In the genomic region with DNA sequence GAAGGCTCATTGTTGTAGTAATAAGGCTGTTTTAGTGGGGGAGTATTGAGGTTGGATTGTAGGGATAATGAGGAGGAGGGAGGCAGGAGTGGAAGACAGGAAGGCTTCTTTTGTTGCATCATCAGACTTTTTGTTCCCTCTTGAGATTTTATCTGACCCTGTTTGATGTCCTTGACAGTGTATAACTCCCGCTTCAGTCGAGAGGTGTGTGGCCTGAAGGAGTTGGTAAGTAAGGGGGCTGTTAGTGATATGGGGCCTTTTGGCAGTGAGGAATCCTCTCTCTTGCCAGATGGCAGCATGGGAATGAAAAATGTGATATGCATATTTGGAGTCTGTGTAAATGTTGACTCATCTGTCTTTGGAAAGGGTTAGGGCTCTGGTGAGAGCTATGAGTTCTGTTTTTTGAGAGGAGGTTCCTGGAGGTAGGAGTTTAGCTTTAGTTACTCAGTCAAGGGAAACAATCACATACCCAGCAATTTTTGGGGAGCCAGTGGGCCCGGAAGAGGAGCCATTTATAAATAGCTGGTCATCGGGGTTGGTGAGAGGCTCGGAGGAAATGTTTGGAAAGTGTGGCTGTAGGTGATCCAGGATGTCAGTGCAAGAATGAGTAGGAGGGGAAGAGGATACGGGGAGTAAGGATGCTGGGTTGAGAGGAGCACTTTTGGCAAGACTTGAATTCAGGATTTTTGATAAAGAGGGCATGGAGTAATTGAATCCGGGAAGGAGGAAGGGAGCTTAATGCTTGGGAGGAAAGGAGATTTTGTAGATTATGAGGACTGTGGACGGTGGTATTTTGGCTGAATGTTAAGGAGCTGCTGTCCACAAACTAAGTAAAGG, we compare ENCODE assay signal across 16 cellular contexts.
DNase-seq lines count a peak whose midpoint lies in the region; ATAC-seq and TF ChIP-seq lines count a peak whose summit lies in the region.
"Had no signal": no experiment of that assay in that cellular context is flagged by ENCODE, and none has a peak within 500 bp of the region (broad histone marks: within the 10 kb centered on the region; RNA-seq: fewer than 3 reads in every experiment).

No MANE protein-coding gene starts in this region.

- peaks cover 11% of the 10 kb centered on the region for H3K4me1 ChIP-seq in HEK293 (ENCODE audit: control insufficient read depth, insufficient read depth, low read length)
- H3K4me1 ChIP-seq in iPS-20b (ENCODE audit: insufficient read depth, low read length): peaks cover 27% of the 10 kb centered on the region

- DNase-seq in AG09309 (ENCODE audit: low read depth) (peak; percentile 10), astrocyte of the cerebellum (ENCODE audit: low read depth) (peak; percentile 40), NCI-H1417 (lab: John Stamatoyannopoulos, UW) (no peak), AML-193 (lab: John Stamatoyannopoulos, UW) (no peak)
- DNase-seq in activated effector memory CD4-positive, alpha-beta T cell treated with anti-CD3 and anti-CD28 coated beads, Interleukin-2, amount 50 U/mL, for 16 hours: no peak
- DNase-seq: activated CD4-positive, alpha-beta T cell treated with anti-CD3 and anti-CD28 coated beads for 1 hour; activated T-cell treated with anti-CD3 and anti-CD28 coated beads, Interleukin-2, amount 50 U/mL, for 72 hours; NCI-H1092 treated with DMSO at 0.1 percent for 48 hours; NCI-H526 treated with DMSO at 0.1 percent for 48 hours; SIG-M5 had no signal

- H3K36me3 ChIP-seq in HEK293 (ENCODE audit: control insufficient read depth in 2 of 2, insufficient read depth in 1 of 2, low read length in 2 of 2): no peaks in the 10 kb centered on the region
- H3K36me3 ChIP-seq in iPS-20b (ENCODE audit: insufficient read depth, low read depth, low read length): no peaks in the 10 kb centered on the region
- H3K36me3 ChIP-seq: BLaER1, cardiac muscle cell had no signal

- in situ Hi-C loops in astrocyte of the cerebellum (cut with HindIII; ENCODE audit: low sequenced_read_pairs): no loop called here

- CTCF ChIA-PET in HEK293 (lab: Yijun Ruan, JAX): no interaction called here

- H3K27ac ChIP-seq in HEK293 (ENCODE audit: extremely low read depth, low read depth, low read length) (no peak overlapping the region), iPS-20b (ENCODE audit: low read length) (no peak overlapping the region)
- H3K27ac ChIP-seq: BLaER1, cardiac muscle cell had no signal

- POLR2A ChIA-PET in HEK293 (lab: Yijun Ruan, JAX): interaction anchor here (0.6 kb wide), 1 partner anchor 11 kb away, joined by 5 read pairs; no protein-coding TSS in a partner anchor

- no peak overlapping the region for H3K9ac ChIP-seq in iPS-20b (ENCODE audit: low read depth, low read length)
- H3K9ac ChIP-seq: BLaER1 had no signal

- H3K27me3 ChIP-seq in iPS-20b (ENCODE audit: insufficient read depth, low read length): peaks cover 55% of the 10 kb centered on the region
- H3K27me3 ChIP-seq: BLaER1, cardiac muscle cell had no signal

- no peak overlapping the region for H3K4me3 ChIP-seq in AG09309 (ENCODE audit: control insufficient read depth, low read depth, low read length)
- no peak overlapping the region for H3K4me3 ChIP-seq in HEK293 (ENCODE audit: low read depth, low read length)
- H3K4me3 ChIP-seq in astrocyte of the cerebellum (ENCODE audit: low read depth, low read length): no peak overlapping the region
- 0 out of 2 replicates have a peak overlapping the region, but pooled peaks have one; percentile 22 for H3K4me3 ChIP-seq in iPS-20b (ENCODE audit: low read length)
- H3K4me3 ChIP-seq: BLaER1, cardiac muscle cell had no signal

- H3K9me3 ChIP-seq in HEK293 (ENCODE audit: control insufficient read depth, insufficient read depth, low read depth, low read length) (no peaks in the 10 kb centered on the region), iPS-20b (ENCODE audit: insufficient read depth, low read depth, low read length) (no peaks in the 10 kb centered on the region)
- H3K9me3 ChIP-seq: BLaER1 had no signal

- TF ChIP-seq CTCF in AG09309 (IDR thresholded peaks at IDR 0.05; ENCODE audit: control insufficient read depth, insufficient read depth, low read depth, low read length, missing control alignments): no peak
- no peak for TF ChIP-seq CTCF in HEK293 (tag by site-specific recombination; IDR thresholded peaks at IDR 0.05)
- TF ChIP-seq CTCF in astrocyte of the cerebellum (IDR thresholded peaks at IDR 0.05; ENCODE audit: low read depth, low read length, missing control alignments): no peak

- no peak for ATAC-seq in GM18502 (IDR thresholded peaks at IDR 0.05; ENCODE audit: poor library complexity, unreplicated experiment)
- ATAC-seq: activated T-cell treated with anti-CD3 and anti-CD28 coated beads, Interleukin-2, amount 50 U/mL, for 72 hours; natural killer cell treated with Interleukin-12 subunit alpha and Interleukin-12 subunit beta and Interleukin-15 and Interleukin-18, amount 100 ng/mL, for 72 hours had no signal

TF ChIP-seq in HEK293, 187 proteins besides CTCF, POLR2A, EP300 and RAD21 (continues in another document):
- TF ChIP-seq ZNF302 (tag by site-specific recombination; IDR thresholded peaks at IDR 0.05; ENCODE audit: low read depth) (no peak), PRDM1 (tag by site-specific recombination; IDR thresholded peaks at IDR 0.05) (no peak), ZBTB20 (tag by site-specific recombination; IDR thresholded peaks at IDR 0.05) (0 out of 2 replicates have a peak, but pooled peaks have one; percentile 40), SALL2 (tag by site-specific recombination; IDR thresholded peaks at IDR 0.05; ENCODE audit: borderline replicate concordance) (no peak), ZNF266 (tag by site-specific recombination; IDR thresholded peaks at IDR 0.05; ENCODE audit: low read depth) (no peak; the same call in 1 of the 2 replicates), ZNF2 (tag by site-specific recombination; IDR thresholded peaks at IDR 0.05) (no peak), ZNF354C (tag by site-specific recombination; IDR thresholded peaks at IDR 0.05; ENCODE audit: borderline replicate concordance, low read depth) (no peak), ZNF785 (tag by site-specific recombination; IDR thresholded peaks at IDR 0.05) (no peak), ZNF692 (tag by site-specific recombination; IDR thresholded peaks at IDR 0.05) (0 out of 2 replicates have a peak, but pooled peaks have one; percentile 15), ZNF426 (tag by site-specific recombination; IDR thresholded peaks at IDR 0.05) (no peak), ZNF529 (tag by site-specific recombination; IDR thresholded peaks at IDR 0.05; ENCODE audit: insufficient replicate concordance) (no peak), ZNF366 (tag by site-specific recombination; conservative IDR thresholded peaks at IDR 0.05) (no peak), ZNF658 (tag by site-specific recombination; IDR thresholded peaks at IDR 0.05) (no peak), ZNF292 (tag by site-specific recombination; IDR thresholded peaks at IDR 0.05; ENCODE audit: borderline replicate concordance, low read depth) (no peak), ZSCAN16 (tag by site-specific recombination; IDR thresholded peaks at IDR 0.05) (no peak), ZNF704 (tag by site-specific recombination; IDR thresholded peaks at IDR 0.05) (no peak), ZNF654 (tag by site-specific recombination; IDR thresholded peaks at IDR 0.05; ENCODE audit: low read depth) (no peak), ZNF544 (tag by site-specific recombination; IDR thresholded peaks at IDR 0.05) (no peak), ZNF391 (tag by site-specific recombination; IDR thresholded peaks at IDR 0.05; ENCODE audit: borderline replicate concordance, low read depth) (no peak), ZNF514 (tag by site-specific recombination; IDR thresholded peaks at IDR 0.05) (no peak)
- TF ChIP-seq, protein P1, sequence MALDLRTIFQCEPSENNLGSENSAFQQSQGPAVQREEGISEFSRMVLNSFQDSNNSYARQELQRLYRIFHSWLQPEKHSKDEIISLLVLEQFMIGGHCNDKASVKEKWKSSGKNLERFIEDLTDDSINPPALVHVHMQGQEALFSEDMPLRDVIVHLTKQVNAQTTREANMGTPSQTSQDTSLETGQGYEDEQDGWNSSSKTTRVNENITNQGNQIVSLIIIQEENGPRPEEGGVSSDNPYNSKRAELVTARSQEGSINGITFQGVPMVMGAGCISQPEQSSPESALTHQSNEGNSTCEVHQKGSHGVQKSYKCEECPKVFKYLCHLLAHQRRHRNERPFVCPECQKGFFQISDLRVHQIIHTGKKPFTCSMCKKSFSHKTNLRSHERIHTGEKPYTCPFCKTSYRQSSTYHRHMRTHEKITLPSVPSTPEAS (tag by site-specific recombination; IDR thresholded peaks at IDR 0.05): no peak

Comparison
In these comparisons a context has a peak if more than half of its experiments do, and no peak if none do; other contexts are left out.
1. DNase-seq: peak in AG09309 (single experiment) and astrocyte of the cerebellum (single experiment); none in activated effector memory CD4-positive, alpha-beta T cell treated with anti-CD3 and anti-CD28 coated beads, Interleukin-2, amount 50 U/mL, for 16 hours (single experiment), NCI-H1417 (0 of 3) and AML-193 (0 of 2).